Comparison of ENCODE assay signal across 9 cellular contexts in the genomic region with DNA sequence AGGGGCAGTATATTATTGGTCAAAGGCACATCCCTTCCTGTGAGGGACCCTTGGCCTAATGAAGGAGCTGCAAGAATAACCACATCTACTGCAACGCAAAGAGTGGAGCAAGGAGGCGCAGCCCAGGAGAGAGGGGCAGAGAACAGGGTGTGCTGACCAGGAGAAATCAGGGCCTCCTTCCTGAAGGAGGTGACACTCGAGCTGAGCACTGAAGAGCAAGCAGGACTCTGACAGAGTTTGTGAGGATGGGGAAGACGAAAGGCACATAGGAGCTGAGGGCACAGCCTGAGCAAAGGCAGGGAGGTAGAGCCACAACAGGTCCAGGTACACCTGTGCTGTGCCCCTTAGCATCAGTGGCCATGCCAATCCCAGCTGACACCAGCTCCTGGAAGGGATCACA.
DNase-seq lines count a peak whose midpoint lies in the region; ATAC-seq and TF ChIP-seq lines count a peak whose summit lies in the region.
"Had no signal": no experiment of that assay in that cellular context is flagged by ENCODE, and none has a peak within 500 bp of the region (broad histone marks: within the 10 kb centered on the region; RNA-seq: fewer than 3 reads in every experiment).

No MANE protein-coding gene starts in this region.

- H3K4me1 Mint-ChIP-seq in WTC11: peaks cover 48% of the 10 kb centered on the region
- H3K4me1 Mint-ChIP-seq in nephron progenitor cell: peaks cover 85% of the 10 kb centered on the region
- H3K4me1 Mint-ChIP-seq in CD14-positive monocyte: no peaks in the 10 kb centered on the region
- peaks cover 9% of the 10 kb centered on the region for H3K4me1 Mint-ChIP-seq in activated CD8-positive, alpha-beta T cell treated with anti-CD3 and anti-CD28 coated beads for 36 hours (ENCODE audit: low read depth)

- H3K27me3 Mint-ChIP-seq in WTC11 (ENCODE audit: low read depth) (no peaks in the 10 kb centered on the region; the same call in 1 of the 2 replicates), nephron progenitor cell (ENCODE audit: low read depth, poor library complexity) (peaks cover 6% of the 10 kb centered on the region), CD14-positive monocyte (ENCODE audit: low read depth in 3 of 3) (peaks cover 4 to 11% (median 7%) of the 10 kb centered on the region in 3 donors)
- H3K27me3 Mint-ChIP-seq in activated CD8-positive, alpha-beta T cell treated with anti-CD3 and anti-CD28 coated beads for 36 hours: no peaks in the 10 kb centered on the region

- POLR2A ChIA-PET in HEK293 (lab: Yijun Ruan, JAX) (interaction anchor here (1.0 kb wide), 1 partner anchor 62 kb away, joined by 3 read pairs; a partner anchor contains a TSS), WTC11 (lab: Charles Lee) (no interaction called here)
- POLR2A ChIA-PET in activated CD8-positive, alpha-beta T cell treated with anti-CD3 and anti-CD28 coated beads for 36 hours (lab: Charles Lee): no interaction called here

- TF ChIP-seq EP300 in sigmoid colon (IDR thresholded peaks at IDR 0.05): no peak

- H3K9me3 Mint-ChIP-seq in WTC11 (no peaks in the 10 kb centered on the region), nephron progenitor cell (no peaks in the 10 kb centered on the region), CD14-positive monocyte (no peaks in the 10 kb centered on the region)
- H3K9me3 Mint-ChIP-seq in activated CD8-positive, alpha-beta T cell treated with anti-CD3 and anti-CD28 coated beads for 36 hours: no peaks in the 10 kb centered on the region

- H3K4me3 Mint-ChIP-seq in WTC11 (no peak overlapping the region), nephron progenitor cell (peak overlapping the region; percentile 4), CD14-positive monocyte (no peak overlapping the region)
- no peak overlapping the region for H3K4me3 Mint-ChIP-seq in activated CD8-positive, alpha-beta T cell treated with anti-CD3 and anti-CD28 coated beads for 36 hours

- H3K4me3 ChIP-seq in HEK293 (ENCODE audit: low read depth, low read length): no peak overlapping the region
- H3K4me3 ChIP-seq in sigmoid colon: no peak overlapping the region
- H3K4me3 ChIP-seq: GM12878 had no signal

- DNase-seq in WTC11 (ENCODE audit: low spot score) (no peak), nephron progenitor cell (no peak), sigmoid colon (no peak), NCI-H2107 treated with DMSO at 0.1 percent for 48 hours (lab: John Stamatoyannopoulos, UW; ENCODE audit: unreplicated experiment) (no peak), CD14-positive monocyte (ENCODE audit: low spot score) (no peak)
- no peak for DNase-seq in activated CD8-positive, alpha-beta T cell treated with anti-CD3 and anti-CD28 coated beads for 36 hours
- DNase-seq: DMS79 had no signal

- peaks cover 15% of the 10 kb centered on the region for H3K4me1 ChIP-seq in HEK293 (ENCODE audit: control insufficient read depth, insufficient read depth, low read length)
- H3K4me1 ChIP-seq in sigmoid colon: peaks cover 0 to 96% (median 86%) of the 10 kb centered on the region in 4 donors

- H3K27ac Mint-ChIP-seq in WTC11 (peak overlapping the region; percentile 46; the same call in 1 of the 2 replicates), nephron progenitor cell (no peak overlapping the region), CD14-positive monocyte (peak overlapping the region in 1 of 7 donors; percentile 77)
- no peak overlapping the region for H3K27ac Mint-ChIP-seq in activated CD8-positive, alpha-beta T cell treated with anti-CD3 and anti-CD28 coated beads for 36 hours

- H3K36me3 ChIP-seq in HEK293 (ENCODE audit: control insufficient read depth in 2 of 2, insufficient read depth in 1 of 2, low read length in 2 of 2): no peaks in the 10 kb centered on the region
- H3K36me3 ChIP-seq in sigmoid colon: no peaks in the 10 kb centered on the region

- H3K27me3 ChIP-seq in sigmoid colon: no peaks in the 10 kb centered on the region

- no peak for TF ChIP-seq CTCF in HEK293 (tag by site-specific recombination; IDR thresholded peaks at IDR 0.05)
- no peak for TF ChIP-seq CTCF in WTC11 (IDR thresholded peaks at IDR 0.05)
- TF ChIP-seq CTCF in nephron progenitor cell (IDR thresholded peaks at IDR 0.05): no peak
- no peak for TF ChIP-seq CTCF in sigmoid colon (IDR thresholded peaks at IDR 0.05)
- no peak for TF ChIP-seq CTCF in CD14-positive monocyte (IDR thresholded peaks at IDR 0.05)
- no peak for TF ChIP-seq CTCF in activated CD8-positive, alpha-beta T cell treated with anti-CD3 and anti-CD28 coated beads for 36 hours (IDR thresholded peaks at IDR 0.05)

- no peak for TF ChIP-seq POLR2A in sigmoid colon (IDR thresholded peaks at IDR 0.05)

- H3K36me3 Mint-ChIP-seq in WTC11 (no peaks in the 10 kb centered on the region), nephron progenitor cell (ENCODE audit: low read depth) (no peaks in the 10 kb centered on the region), CD14-positive monocyte (no peaks in the 10 kb centered on the region)
- no peaks in the 10 kb centered on the region for H3K36me3 Mint-ChIP-seq in activated CD8-positive, alpha-beta T cell treated with anti-CD3 and anti-CD28 coated beads for 36 hours (ENCODE audit: low read depth)

- no peak overlapping the region for H3K27ac ChIP-seq in HEK293 (ENCODE audit: extremely low read depth, low read depth, low read length)
- peak overlapping the region in 3 of 4 donors; percentile 83 to 94 (median 91) for H3K27ac ChIP-seq in sigmoid colon

- no peak for ATAC-seq in WTC11
- ATAC-seq in activated CD8-positive, alpha-beta T cell treated with anti-CD3 and anti-CD28 coated beads for 36 hours: no peak
- ATAC-seq: GM12878 had no signal

- intact Hi-C loops in sigmoid colon (cut with DNase I) (no loop called here), CD14-positive monocyte (cut with micrococcal nuclease) (no loop called here)
- intact Hi-C loops in activated CD8-positive, alpha-beta T cell treated with anti-CD3 and anti-CD28 coated beads for 36 hours (cut with micrococcal nuclease): no loop called here

- no peaks in the 10 kb centered on the region for H3K9me3 ChIP-seq in HEK293 (ENCODE audit: control insufficient read depth, insufficient read depth, low read depth, low read length)
- no peaks in the 10 kb centered on the region for H3K9me3 ChIP-seq in sigmoid colon

- CTCF ChIA-PET in HEK293 (lab: Yijun Ruan, JAX): no interaction called here
- CTCF ChIA-PET in WTC11 (lab: Charles Lee): interaction anchor here (1.8 to 2.3 kb wide), 2 partner anchors 19 to 150 kb away, joined by 4 to 7 read pairs; no protein-coding TSS in a partner anchor
- CTCF ChIA-PET in activated CD8-positive, alpha-beta T cell treated with anti-CD3 and anti-CD28 coated beads for 36 hours (lab: Charles Lee): no interaction called here

- 91 to 94% methylated on average over 4 of the region's 4 CpGs for WGBS in sigmoid colon, 2 donors

TF ChIP-seq in HEK293, 187 proteins besides CTCF, POLR2A, EP300 and RAD21 (continues in another document):
- TF ChIP-seq ZNF391 (tag by site-specific recombination; IDR thresholded peaks at IDR 0.05; ENCODE audit: borderline replicate concordance, low read depth) (no peak), ZBTB20 (tag by site-specific recombination; IDR thresholded peaks at IDR 0.05) (no peak), ZNF600 (tag by site-specific recombination; IDR thresholded peaks at IDR 0.05) (peak; percentile 16; the same call in 1 of the 2 replicates)
- TF ChIP-seq, protein P1, sequence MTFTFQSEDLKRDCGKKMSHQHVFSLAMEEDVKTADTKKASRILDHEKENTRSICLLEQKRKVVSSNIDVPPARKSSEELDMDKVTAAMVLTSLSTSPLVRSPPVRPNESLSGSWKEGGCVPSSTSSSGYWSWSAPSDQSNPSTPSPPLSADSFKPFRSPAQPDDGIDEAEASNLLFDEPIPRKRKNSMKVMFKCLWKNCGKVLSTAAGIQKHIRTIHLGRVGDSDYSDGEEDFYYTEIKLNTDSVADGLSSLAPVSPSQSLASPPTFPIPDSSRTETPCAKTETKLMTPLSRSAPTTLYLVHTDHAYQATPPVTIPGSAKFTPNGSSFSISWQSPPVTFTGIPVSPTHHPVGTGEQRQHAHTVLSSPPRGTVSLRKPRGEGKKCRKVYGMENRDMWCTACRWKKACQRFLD (tag by site-specific recombination; IDR thresholded peaks at IDR 0.05): no peak

TF ChIP-seq in WTC11, 78 proteins besides CTCF, POLR2A, EP300 and RAD21 (continues in another document):
- no peak for TF ChIP-seq ZNF671 (CRISPR knock-in tag; IDR thresholded peaks at IDR 0.05)
- no peak for TF ChIP-seq FOXP1 (CRISPR knock-in tag; IDR thresholded peaks at IDR 0.05; ENCODE audit: borderline replicate concordance)
- TF ChIP-seq, protein P2, sequence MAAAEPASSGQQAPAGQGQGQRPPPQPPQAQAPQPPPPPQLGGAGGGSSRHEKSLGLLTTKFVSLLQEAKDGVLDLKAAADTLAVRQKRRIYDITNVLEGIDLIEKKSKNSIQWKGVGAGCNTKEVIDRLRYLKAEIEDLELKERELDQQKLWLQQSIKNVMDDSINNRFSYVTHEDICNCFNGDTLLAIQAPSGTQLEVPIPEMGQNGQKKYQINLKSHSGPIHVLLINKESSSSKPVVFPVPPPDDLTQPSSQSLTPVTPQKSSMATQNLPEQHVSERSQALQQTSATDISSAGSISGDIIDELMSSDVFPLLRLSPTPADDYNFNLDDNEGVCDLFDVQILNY (CRISPR knock-in tag; IDR thresholded peaks at IDR 0.05): no peak
- no peak for TF ChIP-seq PRRX2 (CRISPR knock-in tag; IDR thresholded peaks at IDR 0.05)
- TF ChIP-seq, protein P3, sequence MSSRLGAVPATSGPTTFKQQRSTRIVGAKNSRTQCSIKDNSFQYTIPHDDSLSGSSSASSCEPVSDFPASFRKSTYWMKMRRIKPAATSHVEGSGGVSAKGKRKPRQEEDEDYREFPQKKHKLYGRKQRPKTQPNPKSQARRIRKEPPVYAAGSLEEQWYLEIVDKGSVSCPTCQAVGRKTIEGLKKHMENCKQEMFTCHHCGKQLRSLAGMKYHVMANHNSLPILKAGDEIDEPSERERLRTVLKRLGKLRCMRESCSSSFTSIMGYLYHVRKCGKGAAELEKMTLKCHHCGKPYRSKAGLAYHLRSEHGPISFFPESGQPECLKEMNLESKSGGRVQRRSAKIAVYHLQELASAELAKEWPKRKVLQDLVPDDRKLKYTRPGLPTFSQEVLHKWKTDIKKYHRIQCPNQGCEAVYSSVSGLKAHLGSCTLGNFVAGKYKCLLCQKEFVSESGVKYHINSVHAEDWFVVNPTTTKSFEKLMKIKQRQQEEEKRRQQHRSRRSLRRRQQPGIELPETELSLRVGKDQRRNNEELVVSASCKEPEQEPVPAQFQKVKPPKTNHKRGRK (CRISPR knock-in tag; IDR thresholded peaks at IDR 0.05; ENCODE audit: borderline replicate concordance): no peak
- TF ChIP-seq, protein P4, sequence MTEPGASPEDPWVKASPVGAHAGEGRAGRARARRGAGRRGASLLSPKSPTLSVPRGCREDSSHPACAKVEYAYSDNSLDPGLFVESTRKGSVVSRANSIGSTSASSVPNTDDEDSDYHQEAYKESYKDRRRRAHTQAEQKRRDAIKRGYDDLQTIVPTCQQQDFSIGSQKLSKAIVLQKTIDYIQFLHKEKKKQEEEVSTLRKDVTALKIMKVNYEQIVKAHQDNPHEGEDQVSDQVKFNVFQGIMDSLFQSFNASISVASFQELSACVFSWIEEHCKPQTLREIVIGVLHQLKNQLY (CRISPR knock-in tag; IDR thresholded peaks at IDR 0.05): no peak
